ENCODE assay signal across 8 cellular contexts in the genomic region with DNA sequence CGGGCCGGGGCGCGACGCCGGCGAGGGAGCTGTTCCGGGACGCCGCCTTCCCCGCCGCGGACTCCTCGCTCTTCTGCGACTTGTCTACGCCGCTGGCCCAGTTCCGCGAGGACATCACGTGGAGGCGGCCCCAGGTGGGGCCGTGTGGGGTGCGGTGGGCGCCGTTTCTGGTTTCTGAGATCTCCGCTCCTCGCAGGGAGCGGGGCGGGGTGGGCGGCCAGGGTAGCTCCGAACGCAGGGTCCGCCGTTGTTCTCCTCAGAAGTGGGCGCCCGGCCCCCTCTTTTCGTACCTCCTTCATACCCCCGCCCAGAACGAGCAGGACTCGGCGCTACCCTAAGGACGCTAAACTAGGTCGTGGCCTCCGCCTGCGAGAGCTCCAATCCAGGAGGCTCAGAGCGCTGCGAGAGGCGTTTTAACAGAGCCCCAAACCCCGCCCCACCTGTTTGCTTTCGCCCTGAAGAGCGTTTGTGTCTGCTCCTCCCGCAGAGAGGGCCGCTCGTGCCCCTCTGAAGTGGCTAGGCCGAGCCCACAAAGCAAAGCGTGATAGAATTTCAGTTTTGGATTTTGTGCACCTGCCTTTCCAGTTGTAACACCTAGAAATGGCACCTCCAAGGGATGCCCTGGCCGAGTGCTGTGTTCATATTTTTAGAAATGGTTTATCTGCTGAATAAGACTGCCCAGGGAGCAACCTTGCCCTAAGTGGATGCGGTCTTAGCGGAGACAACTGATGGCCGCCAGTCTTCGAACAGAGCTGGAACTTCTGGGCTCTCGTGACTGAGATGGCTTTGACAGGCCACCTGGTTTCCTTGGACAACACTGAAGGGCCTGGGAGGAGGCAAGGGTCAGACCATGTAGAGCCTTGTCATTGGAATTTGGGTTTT. TPM values are rescaled to one million over a fixed set of nuclear protein-coding genes. Genes with fewer than 3 reads are reported as not detected.
A peak's percentile ranks its signal among the peaks of the same experiment; 100 is the strongest.
DNase-seq lines count a peak whose midpoint lies in the region; ATAC-seq, FAIRE-seq and TF ChIP-seq lines count a peak whose summit lies in the region.

No MANE protein-coding gene starts in this region.

- no peak for DNase-seq in GM12892 (ENCODE audit: insufficient read length)
- peak; percentile 68 for DNase-seq in activated naive CD4-positive, alpha-beta T cell treated with Interleukin-2 at 50 U/mL for 16 hours
- peak in 2 of 5 donors; percentile 48 to 74 for DNase-seq in heart left ventricle
- DNase-seq in retinal pigment epithelial cell (ENCODE audit: low read depth), result no peak

- TF ChIP-seq CTCF in OCI-LY3 (IDR thresholded peaks at IDR 0.05; ENCODE audit: low read depth, low read length), result no peak
- no peak for TF ChIP-seq CTCF in heart left ventricle (IDR thresholded peaks at IDR 0.05)
- no peak for TF ChIP-seq CTCF in retinal pigment epithelial cell (conservative IDR thresholded peaks at IDR 0.05; ENCODE audit: low read depth, low read length)

- H3K79me2 ChIP-seq in OCI-LY3 (ENCODE audit: low read length), result peaks cover 84% of the 10 kb centered on the region

- H3K27ac ChIP-seq in OCI-LY3 (ENCODE audit: low read length) (peak overlapping the region; percentile 24; the same call in 1 of the 2 replicates), heart left ventricle (peak overlapping the region; percentile 43 to 98 (median 92))

- peak; percentile 5 for ATAC-seq in HG03045 (IDR thresholded peaks at IDR 0.05; ENCODE audit: unreplicated experiment)
- peak in 2 of 4 donors; percentile 29 to 33 for ATAC-seq in heart left ventricle
- ATAC-seq in HG02623 (IDR thresholded peaks at IDR 0.05; ENCODE audit: unreplicated experiment), result no peak
- no peak for ATAC-seq in HG02678 (IDR thresholded peaks at IDR 0.05; ENCODE audit: unreplicated experiment)

- 2 to 15% (median 4%) methylated on average over 11 to 62 of the region's 62 CpGs for WGBS in heart left ventricle, 4 donors

- no peaks in the 10 kb centered on the region for H3K27me3 ChIP-seq in OCI-LY3 (ENCODE audit: low read depth, low read length)
- no peaks in the 10 kb centered on the region for H3K27me3 ChIP-seq in heart left ventricle

- H3K4me3 ChIP-seq in OCI-LY3 (ENCODE audit: low read length) (peak overlapping the region; percentile 98), heart left ventricle (peak overlapping the region; percentile 55 to 97 (median 83)), retinal pigment epithelial cell (ENCODE audit: low read length) (peak overlapping the region; percentile 98)

- no peaks in the 10 kb centered on the region for H3K9me3 ChIP-seq in OCI-LY3 (ENCODE audit: insufficient read depth, low read length)
- H3K9me3 ChIP-seq in heart left ventricle, result no peaks in the 10 kb centered on the region

- no peak for TF ChIP-seq POLR2A in GM12892 (IDR thresholded peaks at IDR 0.05; ENCODE audit: low read depth, low read length)
- TF ChIP-seq POLR2A in heart left ventricle (IDR thresholded peaks at IDR 0.05), result no peak

- peak overlapping the region; percentile 98 for H3K4me2 ChIP-seq in OCI-LY3 (ENCODE audit: low read length)

- intact Hi-C loops in heart left ventricle (cut with DNase I), result loop anchor here in 3 of 10 donors (1.0 to 10.0 kb wide), 4 partner anchors 18 to 352 kb away; a partner anchor contains a TSS

- peaks cover 10% of the 10 kb centered on the region for H4K20me1 ChIP-seq in OCI-LY3 (ENCODE audit: insufficient read depth, low read length)

- H3K36me3 ChIP-seq in OCI-LY3 (replicated peaks; ENCODE audit: low read depth, low read length) (peaks cover 17% of the 10 kb centered on the region), heart left ventricle (peaks cover 0 to 31% (median 16%) of the 10 kb centered on the region in 9 donors)

- peak overlapping the region; percentile 100 for H3K9ac ChIP-seq in OCI-LY3 (ENCODE audit: low read length)

- H2AFZ ChIP-seq in OCI-LY3 (ENCODE audit: low read depth, low read length), result no peak overlapping the region

- H3K4me1 ChIP-seq in OCI-LY3 (ENCODE audit: low read length) (peaks cover 29% of the 10 kb centered on the region), heart left ventricle (peaks cover 7 to 71% (median 34%) of the 10 kb centered on the region in 12 donors)

- peak; percentile 46 for FAIRE-seq in GM12892 (lab: Jason Lieb, UNC)

RNA-seq across cellular contexts. Expression of a gene that starts 0.6 kb away (rescaled TPM):
- polyA plus RNA-seq in GM12892 (2012; ENCODE audit: missing spikeins), result 12.0 TPM
- 10 to 100 TPM; 14.9 to 35.6 (median 21.9) TPM for total RNA-seq in heart left ventricle
- 10 to 100 TPM; 17.4 to 39.7 TPM for polyA plus RNA-seq in heart left ventricle

RNA-seq across cellular contexts. Expression of a gene that starts 18.9 kb away (rescaled TPM):
- 10.2 TPM for polyA plus RNA-seq in GM12892 (2012; ENCODE audit: missing spikeins)
- total RNA-seq in heart left ventricle, result 100 to 1,000 TPM in 2 of 9 donors, 10 to 100 TPM in 7; 67.5 to 149 (median 91.0) TPM
- polyA plus RNA-seq in heart left ventricle, result 100 to 1,000 TPM in 1 of 2 donors, 10 to 100 TPM in 1; 75.9 to 206 TPM

RNA-seq across cellular contexts. Expression of a gene that starts 27.0 kb away (rescaled TPM):
- 7.3 TPM for polyA plus RNA-seq in GM12892 (2012; ENCODE audit: missing spikeins)
- total RNA-seq in heart left ventricle, result 10 to 100 TPM in 7 of 9 donors, 1 to 10 TPM in 2; 6.7 to 23.9 (median 15.4) TPM
- polyA plus RNA-seq in heart left ventricle, result 1 to 10 TPM; 3.6 to 9.3 TPM

RNA-seq across cellular contexts. Expression of a gene that starts 29.4 kb away (rescaled TPM):
- polyA plus RNA-seq in GM12892 (2012; ENCODE audit: missing spikeins), result 9.9 TPM
- total RNA-seq in heart left ventricle, result 10 to 100 TPM in 1 of 9 donors, 1 to 10 TPM in 8; 3.1 to 11.7 (median 5.6) TPM
- polyA plus RNA-seq in heart left ventricle, result 1 to 10 TPM; 2.4 to 4.9 TPM

RNA-seq across cellular contexts. Expression of a gene that starts 38.1 kb away (rescaled TPM):
- 1.1 TPM for polyA plus RNA-seq in GM12892 (2012; ENCODE audit: missing spikeins)
- 1 to 10 TPM in 3 of 9 donors, under 1 TPM in 5, not detected in 1; 0.48 to 2.7 (median 0.78) TPM for total RNA-seq in heart left ventricle
- 1 to 10 TPM; 1.1 to 1.3 TPM for polyA plus RNA-seq in heart left ventricle
